Comparison of ENCODE assay signal across 14 cellular contexts in genomic region chr1:80375662-80376061, GRCh38.
DNase-seq lines count a peak whose midpoint lies in the region; ATAC-seq and TF ChIP-seq lines count a peak whose summit lies in the region.
"Had no signal": no experiment of that assay in that cellular context is flagged by ENCODE, and none has a peak within 500 bp of the region (broad histone marks: within the 10 kb centered on the region; RNA-seq: fewer than 3 reads in every experiment).

No MANE protein-coding gene starts in this region.

- POLR2A ChIA-PET in AG04450 (lab: Yijun Ruan, JAX) = interaction anchor here (0.5 to 0.7 kb wide), 2 partner anchors 23 to 173 kb away, joined by 3 read pairs; no protein-coding TSS in a partner anchor

- TF ChIP-seq CTCF in AG04450 (IDR thresholded peaks at IDR 0.05; ENCODE audit: low read depth, low read length) (no peak), brain microvascular endothelial cell (IDR thresholded peaks at IDR 0.05; ENCODE audit: low read depth, low read length, missing control alignments) (no peak)

- DNase-seq in AG04450 (ENCODE audit: low read depth, low spot score) (peak; percentile 49), HS-5 (ENCODE audit: low read depth) (peak; percentile 74), brain microvascular endothelial cell (peak; percentile 56), kidney glomerular epithelial cell (lab: John Stamatoyannopoulos, UW) (peak; percentile 70), head of caudate nucleus (no peak)
- DNase-seq in activated CD8-positive, alpha-beta memory T cell treated with anti-CD3 and anti-CD28 coated beads, Interleukin-2, amount 50 U/mL, for 48 hours = no peak
- DNase-seq: activated CD8-positive, alpha-beta T cell treated with anti-CD3 and anti-CD28 coated beads, Interleukin-2, amount 10 ng/mL, durations not matched to agents 7 days and 5 days; activated naive CD4-positive, alpha-beta T cell treated with Interleukin-2 at 50 U/mL for 16 hours; NCI-H2171 treated with DMSO at 0.1 percent for 48 hours; OCI-M1 had no signal

- H3K9me3 ChIP-seq in AG04450 (ENCODE audit: control insufficient read depth, insufficient read depth, low read length) = no peaks in the 10 kb centered on the region
- H3K9me3 ChIP-seq: BLaER1 had no signal

- no peaks in the 10 kb centered on the region for H3K36me3 ChIP-seq in brain microvascular endothelial cell (replicated peaks)
- H3K36me3 ChIP-seq: BLaER1 had no signal

- no peak overlapping the region for H3K27ac ChIP-seq in AG04450 (ENCODE audit: low read depth, low read length)
- H3K27ac ChIP-seq in brain microvascular endothelial cell = no peak overlapping the region
- H3K27ac ChIP-seq: BLaER1, coronary artery had no signal

- ATAC-seq in GM19452 (IDR thresholded peaks at IDR 0.05; ENCODE audit: unreplicated experiment) (no peak), GM19395 (IDR thresholded peaks at IDR 0.05; ENCODE audit: unreplicated experiment) (no peak)
- ATAC-seq: activated CD8-positive, alpha-beta T cell treated with anti-CD3 and anti-CD28 coated beads, Interleukin-2, amount 10 ng/mL, durations not matched to agents 7 days and 5 days had no signal

- CTCF ChIA-PET in AG04450 (lab: Charles Lee) = no interaction called here

- intact Hi-C loops in head of caudate nucleus (cut with DNase I) = no loop called here

- in situ Hi-C loops in brain microvascular endothelial cell (cut with HindIII; ENCODE audit: low pct_ligation_motif_present, low sequenced_read_pairs) = no loop called here

- H3K4me3 ChIP-seq in AG04450 (ENCODE audit: low read depth, low read length) (no peak overlapping the region), brain microvascular endothelial cell (ENCODE audit: low read depth, low read length) (no peak overlapping the region)
- H3K4me3 ChIP-seq: BLaER1, coronary artery had no signal

- no peaks in the 10 kb centered on the region for H3K27me3 ChIP-seq in AG04450 (ENCODE audit: control insufficient read depth, insufficient read depth, low read length)
- H3K27me3 ChIP-seq in brain microvascular endothelial cell (replicated peaks) = no peaks in the 10 kb centered on the region
- H3K27me3 ChIP-seq: BLaER1 had no signal

Comparison
In these comparisons a context has a peak if more than half of its experiments do, and no peak if none do; other contexts are left out.
1. DNase-seq: peak in AG04450 (single experiment), HS-5 (single experiment), brain microvascular endothelial cell (single experiment) and kidney glomerular epithelial cell (single experiment); none in head of caudate nucleus (0 of 42) and activated CD8-positive, alpha-beta memory T cell treated with anti-CD3 and anti-CD28 coated beads, Interleukin-2, amount 50 U/mL, for 48 hours (single experiment).